In the genomic region with DNA sequence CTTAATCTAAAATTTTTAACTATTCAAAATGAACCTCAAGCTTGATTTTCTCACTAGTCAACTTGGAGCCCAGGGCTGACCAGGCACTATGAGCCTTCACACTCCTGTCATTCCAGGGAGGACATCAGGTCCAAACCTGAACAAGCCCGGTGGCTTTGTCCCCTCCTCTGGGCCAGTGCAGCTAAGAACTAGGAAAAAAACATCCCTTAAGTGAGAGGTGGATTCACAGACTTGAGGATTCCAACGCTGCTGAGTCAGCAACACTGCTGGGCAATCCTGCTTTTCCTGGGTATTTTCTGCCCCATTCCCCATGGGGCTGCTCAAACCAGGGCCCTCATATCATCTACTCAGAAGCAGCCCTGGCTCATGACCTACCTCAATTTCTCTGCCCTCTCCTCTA, we compare ENCODE assay signal across 23 cellular contexts. TPM values are rescaled to one million over a fixed set of nuclear protein-coding genes. Genes with fewer than 3 reads are reported as not detected.
DNase-seq lines count a peak whose midpoint lies in the region; ATAC-seq, FAIRE-seq and TF ChIP-seq lines count a peak whose summit lies in the region.
"Had no signal": no experiment of that assay in that cellular context is flagged by ENCODE, and none has a peak within 500 bp of the region (broad histone marks: within the 10 kb centered on the region; RNA-seq: fewer than 3 reads in every experiment).

No MANE protein-coding gene starts in this region.

- no peak overlapping the region for H3K4me2 ChIP-seq in astrocyte (ENCODE audit: low read length)

- CTCF ChIA-PET in activated CD4-positive, alpha-beta T cell treated with anti-CD3 and anti-CD28 coated beads, Interleukin-2, amount 10 ng/mL, durations not matched to agents 7 days and 5 days (lab: Charles Lee): no interaction called here

- peaks cover 18% of the 10 kb centered on the region for H3K27me3 Mint-ChIP-seq in activated CD4-positive, alpha-beta T cell treated with anti-CD3 and anti-CD28 coated beads, Interleukin-2, amount 10 ng/mL, durations not matched to agents 24 days and 14 days
- peaks cover 10% of the 10 kb centered on the region for H3K27me3 Mint-ChIP-seq in activated CD4-positive, alpha-beta T cell treated with anti-CD3 and anti-CD28 coated beads, Interleukin-2, amount 10 ng/mL, durations not matched to agents 7 days and 5 days
- H3K27me3 Mint-ChIP-seq in astrocyte (ENCODE audit: low read depth, unreplicated experiment): peaks cover 18% of the 10 kb centered on the region

- H3K27ac ChIP-seq in astrocyte (ENCODE audit: low read depth, low read length): no peak overlapping the region
- H3K27ac ChIP-seq: Peyer's patch, SJCRH30 had no signal

- POLR2A ChIA-PET in activated CD4-positive, alpha-beta T cell treated with anti-CD3 and anti-CD28 coated beads, Interleukin-2, amount 10 ng/mL, durations not matched to agents 7 days and 5 days (lab: Charles Lee): no interaction called here

- no peak overlapping the region for H2AFZ ChIP-seq in astrocyte (ENCODE audit: low read depth, low read length)

- no peak overlapping the region for H3K9ac ChIP-seq in astrocyte (ENCODE audit: low read length)

- peak; percentile 2 for ATAC-seq in left colon

- no peak overlapping the region for H3K4me3 ChIP-seq in astrocyte (ENCODE audit: insufficient read depth, low read depth, low read length)
- H3K4me3 ChIP-seq: Peyer's patch, SJCRH30 had no signal

- H3K9me3 ChIP-seq in astrocyte (ENCODE audit: insufficient read depth, low read depth, low read length): no peaks in the 10 kb centered on the region
- H3K9me3 ChIP-seq: Peyer's patch, SJCRH30 had no signal

- no peaks in the 10 kb centered on the region for H4K20me1 ChIP-seq in astrocyte (ENCODE audit: insufficient read depth, low read length)

- no peaks in the 10 kb centered on the region for H3K36me3 Mint-ChIP-seq in activated CD4-positive, alpha-beta T cell treated with anti-CD3 and anti-CD28 coated beads, Interleukin-2, amount 10 ng/mL, durations not matched to agents 24 days and 14 days (ENCODE audit: low read depth)
- H3K36me3 Mint-ChIP-seq in activated CD4-positive, alpha-beta T cell treated with anti-CD3 and anti-CD28 coated beads, Interleukin-2, amount 10 ng/mL, durations not matched to agents 7 days and 5 days (ENCODE audit: low read depth): no peaks in the 10 kb centered on the region
- H3K36me3 Mint-ChIP-seq in astrocyte (ENCODE audit: low read depth, unreplicated experiment): no peaks in the 10 kb centered on the region
- H3K36me3 Mint-ChIP-seq: CD4-positive, CD25-positive, alpha-beta regulatory T cell had no signal

- H3K9me3 Mint-ChIP-seq in activated CD4-positive, alpha-beta T cell treated with anti-CD3 and anti-CD28 coated beads, Interleukin-2, amount 10 ng/mL, durations not matched to agents 24 days and 14 days: no peaks in the 10 kb centered on the region
- no peaks in the 10 kb centered on the region for H3K9me3 Mint-ChIP-seq in activated CD4-positive, alpha-beta T cell treated with anti-CD3 and anti-CD28 coated beads, Interleukin-2, amount 10 ng/mL, durations not matched to agents 7 days and 5 days
- peaks cover 2% of the 10 kb centered on the region for H3K9me3 Mint-ChIP-seq in astrocyte (ENCODE audit: unreplicated experiment)
- H3K9me3 Mint-ChIP-seq: H9, HFFc6 had no signal

- H3K4me1 ChIP-seq in astrocyte (ENCODE audit: insufficient read depth, low read length): no peaks in the 10 kb centered on the region
- H3K4me1 ChIP-seq: Peyer's patch had no signal

- no peaks in the 10 kb centered on the region for H3K36me3 ChIP-seq in astrocyte (ENCODE audit: insufficient read depth, low read length)
- H3K36me3 ChIP-seq: Peyer's patch, SJCRH30 had no signal

- H3K27me3 ChIP-seq in astrocyte (ENCODE audit: insufficient read depth, low read length): peaks cover 7% of the 10 kb centered on the region
- H3K27me3 ChIP-seq: Peyer's patch had no signal

- no peak for TF ChIP-seq CTCF in astrocyte (IDR thresholded peaks at IDR 0.05; ENCODE audit: insufficient read depth, low read depth, low read length)

- no peak for FAIRE-seq in astrocyte (lab: Jason Lieb, UNC)

- no peaks in the 10 kb centered on the region for H3K79me2 ChIP-seq in astrocyte (ENCODE audit: insufficient read depth, low read length)

- H3K4me3 Mint-ChIP-seq in activated CD4-positive, alpha-beta T cell treated with anti-CD3 and anti-CD28 coated beads, Interleukin-2, amount 10 ng/mL, durations not matched to agents 24 days and 14 days: no peak overlapping the region
- H3K4me3 Mint-ChIP-seq in activated CD4-positive, alpha-beta T cell treated with anti-CD3 and anti-CD28 coated beads, Interleukin-2, amount 10 ng/mL, durations not matched to agents 7 days and 5 days: no peak overlapping the region
- H3K4me3 Mint-ChIP-seq in astrocyte (ENCODE audit: unreplicated experiment): no peak overlapping the region
- H3K4me3 Mint-ChIP-seq: B cell, H9, HFFc6 had no signal

- intact Hi-C loops in activated CD4-positive, alpha-beta T cell treated with anti-CD3 and anti-CD28 coated beads, Interleukin-2, amount 10 ng/mL, durations not matched to agents 24 days and 14 days (cut with micrococcal nuclease): no loop called here
- intact Hi-C loops in left colon (cut with DNase I, micrococcal nuclease): no loop called here

- no peaks in the 10 kb centered on the region for H3K4me1 Mint-ChIP-seq in activated CD4-positive, alpha-beta T cell treated with anti-CD3 and anti-CD28 coated beads, Interleukin-2, amount 10 ng/mL, durations not matched to agents 24 days and 14 days
- H3K4me1 Mint-ChIP-seq in activated CD4-positive, alpha-beta T cell treated with anti-CD3 and anti-CD28 coated beads, Interleukin-2, amount 10 ng/mL, durations not matched to agents 7 days and 5 days: no peaks in the 10 kb centered on the region
- peaks cover 22% of the 10 kb centered on the region for H3K4me1 Mint-ChIP-seq in astrocyte (ENCODE audit: low read depth, unreplicated experiment)

- DNase-seq in activated CD4-positive, alpha-beta T cell treated with anti-CD3 and anti-CD28 coated beads, Interleukin-2, amount 10 ng/mL, durations not matched to agents 24 days and 14 days: peak; percentile 22
- no peak for DNase-seq in activated CD4-positive, alpha-beta T cell treated with anti-CD3 and anti-CD28 coated beads, Interleukin-2, amount 10 ng/mL, durations not matched to agents 7 days and 5 days
- DNase-seq in astrocyte (ENCODE audit: low read depth) (no peak), left colon (no peak), ureter (ENCODE audit: low spot score) (peak; percentile 3)
- DNase-seq in activated effector memory CD4-positive, alpha-beta T cell treated with anti-CD3 and anti-CD28 coated beads, Interleukin-2, amount 50 U/mL, for 16 hours: no peak
- DNase-seq in activated naive CD4-positive, alpha-beta T cell treated with anti-CD3 and anti-CD28 coated beads, Interleukin-2, amount 50 U/mL, for 16 hours: no peak
- no peak for DNase-seq in activated CD4-positive, CD25-positive, alpha-beta regulatory T cell (lab: John Stamatoyannopoulos, UW)
- DNase-seq: 8988T; CD4-positive, CD25-positive, alpha-beta regulatory T cell; DMS79; H9; HFFc6; KG1; NCI-H1092; NCI-H146; NCI-H2029; NCI-H226; NCI-H524; NCI-H774; Peyer's patch; SJCRH30 had no signal

- no peak overlapping the region for H3K27ac Mint-ChIP-seq in activated CD4-positive, alpha-beta T cell treated with anti-CD3 and anti-CD28 coated beads, Interleukin-2, amount 10 ng/mL, durations not matched to agents 24 days and 14 days
- no peak overlapping the region for H3K27ac Mint-ChIP-seq in activated CD4-positive, alpha-beta T cell treated with anti-CD3 and anti-CD28 coated beads, Interleukin-2, amount 10 ng/mL, durations not matched to agents 7 days and 5 days
- peak overlapping the region; percentile 44 for H3K27ac Mint-ChIP-seq in astrocyte (ENCODE audit: unreplicated experiment)
- H3K27ac Mint-ChIP-seq: B cell, H9, HFFc6 had no signal

RNA-seq across cellular contexts. Expression of gene RNF212, which starts 4.0 kb away (rescaled TPM):
- total RNA-seq in activated CD4-positive, alpha-beta T cell treated with anti-CD3 and anti-CD28 coated beads, Interleukin-2, amount 10 ng/mL, durations not matched to agents 24 days and 14 days: 1.0 and 1.8 TPM in 2 replicates
- total RNA-seq in activated CD4-positive, alpha-beta T cell treated with anti-CD3 and anti-CD28 coated beads, Interleukin-2, amount 10 ng/mL, durations not matched to agents 7 days and 5 days: 1 to 10 TPM; 3.2 to 3.5 TPM
- total RNA-seq in astrocyte (2.0 and 2.2 TPM in 2 replicates), left colon (1 to 10 TPM; 1.6 to 2.9 TPM), ureter (5.1 TPM)
- total RNA-seq: HFFc6, SJCRH30 had no signal

Comparison
In these comparisons a context has a peak if more than half of its experiments do, and no peak if none do; other contexts are left out.
1. DNase-seq: peak in activated CD4-positive, alpha-beta T cell treated with anti-CD3 and anti-CD28 coated beads, Interleukin-2, amount 10 ng/mL, durations not matched to agents 24 days and 14 days (single experiment) and ureter (single experiment); none in activated CD4-positive, alpha-beta T cell treated with anti-CD3 and anti-CD28 coated beads, Interleukin-2, amount 10 ng/mL, durations not matched to agents 7 days and 5 days (single experiment), astrocyte (single experiment), left colon (0 of 2), activated effector memory CD4-positive, alpha-beta T cell treated with anti-CD3 and anti-CD28 coated beads, Interleukin-2, amount 50 U/mL, for 16 hours (single experiment), activated naive CD4-positive, alpha-beta T cell treated with anti-CD3 and anti-CD28 coated beads, Interleukin-2, amount 50 U/mL, for 16 hours (single experiment) and activated CD4-positive, CD25-positive, alpha-beta regulatory T cell (0 of 4).